Comparison of ENCODE assay signal across 15 cellular contexts in genomic region chr11:45042560-45042959, GRCh38.
DNase-seq lines count a peak whose midpoint lies in the region; ATAC-seq and TF ChIP-seq lines count a peak whose summit lies in the region.
"Had no signal": no experiment of that assay in that cellular context is flagged by ENCODE, and none has a peak within 500 bp of the region (broad histone marks: within the 10 kb centered on the region; RNA-seq: fewer than 3 reads in every experiment).

No MANE protein-coding gene starts in this region.

- H3K36me3 Mint-ChIP-seq in endothelial cell (ENCODE audit: low read depth, unreplicated experiment) = peaks cover 3% of the 10 kb centered on the region
- H3K36me3 Mint-ChIP-seq: activated CD4-positive, alpha-beta memory T cell treated with anti-CD3 and anti-CD28 coated beads for 36 hours had no signal

- H3K4me2 ChIP-seq in HCT116 (ENCODE audit: low read length) = no peak overlapping the region

- WGBS in lower leg skin, 2 donors = 23 to 32% methylated on average over 4 of the region's 4 CpGs

- POLR2A ChIA-PET in HCT116 (lab: Charles Lee) = interaction anchor here (0.6 to 0.7 kb wide), 2 partner anchors 11 to 972 kb away, joined by 3 read pairs; no protein-coding TSS in a partner anchor

- no peak overlapping the region for H3K9ac ChIP-seq in HCT116 (ENCODE audit: low read length)

- H2AFZ ChIP-seq in HCT116 (ENCODE audit: low read depth, low read length, poor library complexity, severe bottlenecking) = no peak overlapping the region

- intact Hi-C loops in HCT116 (cut with micrococcal nuclease) = no loop called here
- intact Hi-C loops in breast epithelium (cut with DNase I; ENCODE audit: low total_unique reads) = no loop called here
- intact Hi-C loops in lower leg skin (cut with DNase I; ENCODE audit: low total_unique reads) = no loop called here

- TF ChIP-seq CTCF in HCT116 (IDR thresholded peaks at IDR 0.05 in 2 of 3, conservative IDR thresholded peaks at IDR 0.05 in 1 of 3; ENCODE audit: borderline replicate concordance in 1 of 3, insufficient read depth in 1 of 3, low read depth in 2 of 3, low read length in 2 of 3) (no peak), breast epithelium (IDR thresholded peaks at IDR 0.05) (no peak), lower leg skin (IDR thresholded peaks at IDR 0.05) (no peak), endothelial cell (IDR thresholded peaks at IDR 0.05; ENCODE audit: unreplicated experiment) (no peak)

- BruUV-seq in HCT116 (replicated peaks; lab: Mats Ljungman, UMichigan) = no TSS peak

- H3K4me3 ChIP-seq in HCT116 (replicated peaks in 1 of 2; ENCODE audit: low read depth in 1 of 2, low read length in 2 of 2) (no peak overlapping the region), breast epithelium (no peak overlapping the region), lower leg skin (ENCODE audit: low read depth, poor library complexity, severe bottlenecking) (no peak overlapping the region)

- peaks cover 30% of the 10 kb centered on the region for H3K4me1 Mint-ChIP-seq in endothelial cell (ENCODE audit: unreplicated experiment)

- H3K27me3 Mint-ChIP-seq in endothelial cell (ENCODE audit: unreplicated experiment) = peaks cover 5% of the 10 kb centered on the region

- no peaks in the 10 kb centered on the region for H4K20me1 ChIP-seq in HCT116 (ENCODE audit: insufficient read depth)

- H3K36me3 ChIP-seq in HCT116 (ENCODE audit: control insufficient read depth in 1 of 2, insufficient read depth in 2 of 2, low read length in 2 of 2) (no peaks in the 10 kb centered on the region), breast epithelium (no peaks in the 10 kb centered on the region)

- RAD21 ChIA-PET in HCT116 (lab: Charles Lee; ENCODE audit: low non-redundant PET in 1 of 2, low total read pairs in 2 of 2, uncharacterized antibody in 2 of 2, unreplicated experiment in 2 of 2) = no interaction called here

- TF ChIP-seq POLR2A in HCT116 (IDR thresholded peaks at IDR 0.05; ENCODE audit: borderline replicate concordance, extremely low read depth, insufficient read depth, insufficient read length) (no peak), breast epithelium (IDR thresholded peaks at IDR 0.05) (no peak), lower leg skin (IDR thresholded peaks at IDR 0.05) (no peak)

- H3K9me3 ChIP-seq in HCT116 (ENCODE audit: control insufficient read depth in 1 of 2, insufficient read depth in 1 of 2, low read depth in 1 of 2, low read length in 2 of 2) = 0 out of 4 replicates have a peak, but pooled peaks cover 0 to 3% of the 10 kb centered on the region in 2 experiments
- peaks cover 0 to 12% of the 10 kb centered on the region in 2 donors for H3K9me3 ChIP-seq in breast epithelium

- CTCF ChIA-PET in HCT116 (lab: Charles Lee) = no interaction called here

- no peak overlapping the region for H3K27ac Mint-ChIP-seq in endothelial cell (ENCODE audit: unreplicated experiment)
- H3K27ac Mint-ChIP-seq: activated CD4-positive, alpha-beta memory T cell treated with anti-CD3 and anti-CD28 coated beads for 36 hours had no signal

- peaks cover 6 to 15% of the 10 kb centered on the region in 2 experiments; a peak in 3 of 4 replicates for H3K4me1 ChIP-seq in HCT116 (ENCODE audit: control insufficient read depth in 1 of 2, insufficient read depth in 2 of 2, low read length in 2 of 2)
- peaks cover 0 to 7% of the 10 kb centered on the region in 2 donors for H3K4me1 ChIP-seq in breast epithelium

- no peak overlapping the region for H3K4me3 Mint-ChIP-seq in endothelial cell (ENCODE audit: unreplicated experiment)
- H3K4me3 Mint-ChIP-seq: activated CD4-positive, alpha-beta memory T cell treated with anti-CD3 and anti-CD28 coated beads for 36 hours had no signal

- ATAC-seq in HCT116 = peak; percentile 61; the same call in 1 of the 2 replicates

- no peak overlapping the region for H3K27ac ChIP-seq in HCT116 (ENCODE audit: low read depth, low read length)
- peak overlapping the region in 1 of 2 donors; percentile 6 for H3K27ac ChIP-seq in breast epithelium
- H3K27ac ChIP-seq: C4-2B had no signal

- H3K9me3 Mint-ChIP-seq in endothelial cell (ENCODE audit: unreplicated experiment) = no peaks in the 10 kb centered on the region

- no peaks in the 10 kb centered on the region for H3K79me2 ChIP-seq in HCT116 (ENCODE audit: insufficient read depth, low read length)

- no peaks in the 10 kb centered on the region for H3K27me3 ChIP-seq in HCT116 (ENCODE audit: insufficient read depth, low read length)
- H3K27me3 ChIP-seq in breast epithelium = no peaks in the 10 kb centered on the region

- no peak for TF ChIP-seq RAD21 in HCT116 (IDR thresholded peaks at IDR 0.05; ENCODE audit: low read depth)

- DNase-seq in Ammon's horn (ENCODE audit: low spot score) (peak; percentile 48), HCT116 (ENCODE audit: low read depth, low spot score) (no peak), breast epithelium (ENCODE audit: low spot score in 2 of 2) (peak; percentile 49 to 63), lower leg skin (ENCODE audit: low spot score in 2 of 2) (peak; percentile 69 to 91), endothelial cell (ENCODE audit: low spot score) (no peak), AG08396 (ENCODE audit: low spot score) (no peak), MV-4-11 (lab: John Stamatoyannopoulos, UW) (no peak), HuH-7 (ENCODE audit: low spot score) (no peak)
- DNase-seq: activated CD4-positive, alpha-beta memory T cell treated with anti-CD3 and anti-CD28 coated beads for 36 hours; activated effector memory CD4-positive, alpha-beta T cell treated with Interleukin-2 at 50 U/mL for 16 hours; NCI-H526 treated with DMSO at 0.1 percent for 48 hours; SIG-M5; stimulated activated CD4-positive, alpha-beta T cell treated with anti-CD3 and anti-CD28 coated beads, Interleukin-4, amount 100 ng/mL, for 4 hours; stimulated activated naive CD4-positive, alpha-beta T cell had no signal

- no peaks in the 10 kb centered on the region for H3K9me2 ChIP-seq in HCT116 (ENCODE audit: insufficient read depth)

TF ChIP-seq in HCT116, 20 proteins besides CTCF, POLR2A, EP300 and RAD21:
- no peak for TF ChIP-seq ELF1 (IDR thresholded peaks at IDR 0.05; ENCODE audit: borderline replicate concordance, low read depth)
- no peak for TF ChIP-seq EZH2 (IDR thresholded peaks at IDR 0.05)
- no peak for TF ChIP-seq YY1 (IDR thresholded peaks at IDR 0.05; ENCODE audit: extremely low read depth, insufficient replicate concordance, low read depth, low read length)
- TF ChIP-seq SIN3A (IDR thresholded peaks at IDR 0.05; ENCODE audit: low read depth) = no peak
- TF ChIP-seq REST (IDR thresholded peaks at IDR 0.05; ENCODE audit: low read depth) = no peak
- no peak for TF ChIP-seq CBX3 (IDR thresholded peaks at IDR 0.05; ENCODE audit: low read depth)
- TF ChIP-seq EGR1 (IDR thresholded peaks at IDR 0.05; ENCODE audit: low read depth) = no peak
- TF ChIP-seq SP1 (IDR thresholded peaks at IDR 0.05; ENCODE audit: low read depth) = no peak
- TF ChIP-seq TCF7L2 (IDR thresholded peaks at IDR 0.05; ENCODE audit: borderline replicate concordance, extremely low read depth, insufficient read depth, insufficient read length) = no peak
- no peak for TF ChIP-seq JUND (IDR thresholded peaks at IDR 0.05)
- TF ChIP-seq ZFX (IDR thresholded peaks at IDR 0.05) = no peak
- no peak for TF ChIP-seq FOSL1 (IDR thresholded peaks at IDR 0.05; ENCODE audit: low read depth)
- TF ChIP-seq ZNF274 (IDR thresholded peaks at IDR 0.05; ENCODE audit: low read depth, low read length) = no peak
- TF ChIP-seq MAX (IDR thresholded peaks at IDR 0.05) = no peak
- TF ChIP-seq ATF3 (IDR thresholded peaks at IDR 0.05) = no peak
- no peak for TF ChIP-seq CEBPB (IDR thresholded peaks at IDR 0.05; ENCODE audit: low read depth)

Comparison
In these comparisons a context has a peak if more than half of its experiments do, and no peak if none do; other contexts are left out.
1. DNase-seq: peak in Ammon's horn (single experiment), breast epithelium (2 of 2) and lower leg skin (2 of 2); none in HCT116 (single experiment), endothelial cell (single experiment), AG08396 (single experiment), MV-4-11 (single experiment) and HuH-7 (single experiment).